8 cellular contexts compared by ENCODE assay signal in the genomic region with DNA sequence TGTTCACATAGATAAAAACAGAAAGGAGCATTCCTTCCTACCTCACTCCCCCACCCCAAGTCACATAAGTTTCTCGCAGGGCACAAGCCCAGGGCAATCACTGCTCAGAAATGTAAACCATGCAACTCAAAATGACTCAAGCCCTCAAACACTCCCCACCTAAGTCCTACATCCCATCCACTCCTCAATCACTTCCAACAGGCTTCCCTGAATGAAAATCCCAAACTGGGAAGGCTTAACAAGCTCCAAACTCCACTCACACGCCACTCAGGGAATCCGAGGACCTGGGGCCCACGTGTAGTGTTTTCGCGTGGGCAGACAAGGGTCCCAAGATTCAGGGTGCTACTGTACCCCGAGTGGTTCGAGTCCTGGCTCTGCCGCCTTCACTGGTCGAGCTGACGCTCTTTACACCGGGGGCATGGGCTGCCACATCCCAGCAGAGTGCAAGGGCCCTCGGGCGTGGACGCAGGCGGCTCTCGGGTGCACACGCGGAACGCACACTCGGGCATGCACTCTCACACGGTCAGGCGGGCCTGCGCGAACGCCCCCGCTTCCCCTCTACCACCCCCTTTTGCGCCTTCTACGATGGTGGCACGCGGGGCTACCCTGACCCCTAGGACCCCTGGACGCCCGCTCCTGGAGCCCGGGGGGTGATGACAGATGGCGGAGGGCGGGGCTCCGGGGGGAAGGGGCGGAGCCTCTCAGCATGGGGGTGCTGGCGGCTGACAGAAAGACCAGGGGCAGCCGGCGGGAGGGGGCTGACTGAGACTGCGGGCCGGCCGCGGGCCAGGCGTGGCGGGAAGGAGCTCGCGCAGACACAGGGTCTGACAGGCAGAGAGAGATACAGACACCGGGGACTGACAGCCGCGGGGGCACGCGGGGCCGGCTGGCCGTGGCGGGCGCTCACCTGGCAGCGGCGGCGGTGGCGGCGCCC. TPM values are rescaled to one million over a fixed set of nuclear protein-coding genes. Genes with fewer than 3 reads are reported as not detected.
DNase-seq lines count a peak whose midpoint lies in the region; ATAC-seq and TF ChIP-seq lines count a peak whose summit lies in the region.

No MANE protein-coding gene starts in this region.

- peak overlapping the region; percentile 92 for H3K4me2 ChIP-seq in osteoblast (ENCODE audit: insufficient read depth, low read length)

- peak overlapping the region; percentile 83 for H3K4me3 ChIP-seq in SJCRH30
- H3K4me3 ChIP-seq in osteoblast (ENCODE audit: insufficient read depth, low read length), result peak overlapping the region; percentile 77
- H3K4me3 ChIP-seq in thymus (ENCODE audit: low read length), result peak overlapping the region; percentile 90

- H3K27me3 ChIP-seq in SJCRH30, result no peaks in the 10 kb centered on the region
- H3K27me3 ChIP-seq in osteoblast (ENCODE audit: insufficient read depth, low read length), result no peaks in the 10 kb centered on the region
- no peaks in the 10 kb centered on the region for H3K27me3 ChIP-seq in thymus (ENCODE audit: control insufficient read depth, insufficient read depth)

- no peaks in the 10 kb centered on the region for H3K36me3 Mint-ChIP-seq in activated naive CD4-positive, alpha-beta T cell treated with anti-CD3 and anti-CD28 coated beads for 36 hours (ENCODE audit: low read depth)

- H3K27ac ChIP-seq in SJCRH30 (peak overlapping the region; percentile 51), osteoblast (ENCODE audit: low read depth, low read length) (peak overlapping the region; percentile 84), thymus (ENCODE audit: low read depth) (peak overlapping the region; percentile 84)

- intact Hi-C loops in activated naive CD4-positive, alpha-beta T cell treated with anti-CD3 and anti-CD28 coated beads for 36 hours (cut with micrococcal nuclease), result loop anchor here (1.0 to 5.0 kb wide), 5 partner anchors 12 to 290 kb away; a partner anchor contains a TSS

- TF ChIP-seq CTCF in osteoblast (IDR thresholded peaks at IDR 0.05; ENCODE audit: extremely low read depth, low read depth, low read length), result no peak

- H3K9me3 Mint-ChIP-seq in activated naive CD4-positive, alpha-beta T cell treated with anti-CD3 and anti-CD28 coated beads for 36 hours, result no peaks in the 10 kb centered on the region

- H3K27me3 Mint-ChIP-seq in activated naive CD4-positive, alpha-beta T cell treated with anti-CD3 and anti-CD28 coated beads for 36 hours (ENCODE audit: low read depth), result no peaks in the 10 kb centered on the region

- no peaks in the 10 kb centered on the region for H4K20me1 ChIP-seq in osteoblast (ENCODE audit: insufficient read depth, low read length)

- no peaks in the 10 kb centered on the region for H3K9me3 ChIP-seq in SJCRH30 (replicated peaks)
- H3K9me3 ChIP-seq in osteoblast (ENCODE audit: low read depth, low read length), result no peaks in the 10 kb centered on the region
- no peaks in the 10 kb centered on the region for H3K9me3 ChIP-seq in thymus (ENCODE audit: control insufficient read depth)

- peak overlapping the region; percentile 38 for H2AFZ ChIP-seq in osteoblast (ENCODE audit: low read length)

- WGBS in thymus, result 6% methylated on average over 63 of the region's 63 CpGs

- peak overlapping the region; percentile 85 for H3K4me3 Mint-ChIP-seq in activated naive CD4-positive, alpha-beta T cell treated with anti-CD3 and anti-CD28 coated beads for 36 hours

- peaks cover 29% of the 10 kb centered on the region for H3K4me1 Mint-ChIP-seq in activated naive CD4-positive, alpha-beta T cell treated with anti-CD3 and anti-CD28 coated beads for 36 hours (ENCODE audit: low read depth)

- H3K4me1 ChIP-seq in SJCRH30 (peaks cover 19% of the 10 kb centered on the region), osteoblast (ENCODE audit: insufficient read depth, low read length) (peaks cover 32% of the 10 kb centered on the region), thymus (ENCODE audit: control insufficient read depth, insufficient read depth, low read length) (peaks cover 4% of the 10 kb centered on the region)

- ATAC-seq in GM21367 (IDR thresholded peaks at IDR 0.05; ENCODE audit: unreplicated experiment), result peak; percentile 47

- H3K27ac Mint-ChIP-seq in activated naive CD4-positive, alpha-beta T cell treated with anti-CD3 and anti-CD28 coated beads for 36 hours, result peak overlapping the region; percentile 65

- no peaks in the 10 kb centered on the region for H3K36me3 ChIP-seq in SJCRH30
- peaks cover 8% of the 10 kb centered on the region for H3K36me3 ChIP-seq in osteoblast (ENCODE audit: insufficient read depth, low read length)
- H3K36me3 ChIP-seq in thymus (ENCODE audit: control insufficient read depth, insufficient read depth), result no peaks in the 10 kb centered on the region

- CTCF ChIA-PET in activated naive CD4-positive, alpha-beta T cell treated with anti-CD3 and anti-CD28 coated beads for 36 hours (lab: Charles Lee), result no interaction called here

- DNase-seq in COR-L47 (lab: John Stamatoyannopoulos, UW), result peak; percentile 19
- peak; percentile 88 for DNase-seq in HS-5 (ENCODE audit: low read depth)
- DNase-seq in SJCRH30, result peak; percentile 87 to 88
- DNase-seq in activated naive CD4-positive, alpha-beta T cell treated with anti-CD3 and anti-CD28 coated beads for 36 hours, result peak; percentile 74
- DNase-seq in globus pallidus (ENCODE audit: low spot score), result peak; percentile 86
- peak; percentile 96 for DNase-seq in osteoblast (ENCODE audit: insufficient read length, low spot score, missing footprints)

- peaks cover 41% of the 10 kb centered on the region for H3K79me2 ChIP-seq in osteoblast (ENCODE audit: insufficient read depth, low read length)

RNA-seq across cellular contexts. Expression of a gene that starts 0.7 kb away (rescaled TPM):
- total RNA-seq in SJCRH30 (2014; rRNA removed; shearing (Covaris generic)), result 16.0 and 16.2 TPM in 2 replicates
- total RNA-seq in activated naive CD4-positive, alpha-beta T cell treated with anti-CD3 and anti-CD28 coated beads for 36 hours, result 1 to 10 TPM; 9.4 to 9.9 TPM
- 35.4 and 36.6 TPM in 2 replicates for total RNA-seq in osteoblast
- polyA plus RNA-seq in thymus, result 4.1 TPM

RNA-seq across cellular contexts. Expression of a gene that starts 23.8 kb away (rescaled TPM):
- total RNA-seq in SJCRH30 (2014; rRNA removed; shearing (Covaris generic)), result 1.2 and 2.3 TPM in 2 replicates
- total RNA-seq in activated naive CD4-positive, alpha-beta T cell treated with anti-CD3 and anti-CD28 coated beads for 36 hours, result 1 to 10 TPM in 1 of 2 experiments, under 1 TPM in 1; 0.84 to 1.0 TPM
- total RNA-seq in osteoblast, result 9.0 and 10.3 TPM in 2 replicates
- polyA plus RNA-seq in thymus, result 11.0 TPM

RNA-seq across cellular contexts. Expression of a gene that starts 49.7 kb away (rescaled TPM):
- 11.7 and 12.0 TPM in 2 replicates for total RNA-seq in SJCRH30 (2014; rRNA removed; shearing (Covaris generic))
- total RNA-seq in activated naive CD4-positive, alpha-beta T cell treated with anti-CD3 and anti-CD28 coated beads for 36 hours, result not detected
- total RNA-seq in osteoblast, result not detected in 2 replicates
- polyA plus RNA-seq in thymus, result 0.37 TPM

Comparison
In these comparisons a context has a peak if more than half of its experiments do, and no peak if none do; other contexts are left out.
1. Peak in every context shown above with its lines: DNase-seq, ATAC-seq, H3K4me3 ChIP-seq and H3K27ac ChIP-seq.
2. DNase-seq: peak in every context shown above with its lines; median percentile 96 in osteoblast; 88 in HS-5; 88 in SJCRH30; 86 in globus pallidus; 74 in activated naive CD4-positive, alpha-beta T cell treated with anti-CD3 and anti-CD28 coated beads for 36 hours; 19 in COR-L47.
3. RNA of a gene that starts 49.7 kb away (total RNA-seq): 11.7 to 12.0 TPM in SJCRH30; not detected in activated naive CD4-positive, alpha-beta T cell treated with anti-CD3 and anti-CD28 coated beads for 36 hours and not detected in osteoblast; every median in the first group is over 10 times any median in the second.